15 cellular contexts compared by ENCODE assay signal in the genomic region with DNA sequence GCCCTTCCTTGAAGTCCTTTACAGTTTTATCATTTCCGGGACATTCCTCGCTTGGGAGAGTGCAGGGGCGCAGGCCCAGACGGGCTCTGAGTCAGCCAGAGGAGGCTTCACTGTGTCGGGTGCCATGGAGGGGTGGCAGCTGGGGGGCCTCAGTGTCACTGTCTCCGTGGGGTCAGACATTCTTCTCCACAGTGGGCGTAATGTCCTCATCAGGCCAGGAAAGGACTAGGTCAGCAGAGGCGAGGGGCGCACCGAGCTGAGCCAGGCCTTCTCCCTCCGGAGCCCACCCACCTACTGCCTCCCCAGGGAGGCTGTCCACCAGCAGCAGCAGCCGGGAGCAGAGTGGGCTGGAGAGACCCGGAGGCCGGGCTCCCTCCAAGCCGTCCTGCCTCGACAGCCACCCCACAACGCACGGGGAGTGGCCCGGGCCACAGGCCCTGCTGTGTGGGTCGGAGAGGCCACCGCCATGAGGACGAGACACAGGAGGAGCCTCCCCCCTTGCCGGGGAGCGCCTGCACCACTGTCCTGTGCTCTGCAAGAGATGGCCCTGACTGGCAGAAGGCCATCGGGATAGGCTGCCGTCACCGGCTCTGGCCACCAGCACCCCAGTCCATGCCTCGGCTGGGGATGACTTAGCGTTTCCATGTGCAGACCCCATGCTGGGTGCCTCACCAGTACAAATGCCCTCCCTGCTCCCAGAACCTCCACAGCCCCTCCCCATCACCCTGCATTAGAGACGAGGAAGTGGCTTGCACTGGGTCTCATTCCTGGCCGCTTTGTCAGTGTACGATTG. TPM values are rescaled to one million over a fixed set of nuclear protein-coding genes. Genes with fewer than 3 reads are reported as not detected.
DNase-seq lines count a peak whose midpoint lies in the region; ATAC-seq and TF ChIP-seq lines count a peak whose summit lies in the region.
"Had no signal": no experiment of that assay in that cellular context is flagged by ENCODE, and none has a peak within 500 bp of the region (broad histone marks: within the 10 kb centered on the region; RNA-seq: fewer than 3 reads in every experiment).

No MANE protein-coding gene starts in this region.

- TF ChIP-seq POLR2A in body of pancreas (IDR thresholded peaks at IDR 0.05), result no peak

- no peak overlapping the region for H2AFZ ChIP-seq in hepatocyte

- no peaks in the 10 kb centered on the region for H3K9me3 ChIP-seq in body of pancreas
- H3K9me3 ChIP-seq in hepatocyte (ENCODE audit: low read depth), result no peaks in the 10 kb centered on the region
- no peaks in the 10 kb centered on the region for H3K9me3 ChIP-seq in skeletal muscle satellite cell (replicated peaks; ENCODE audit: low read length)
- H3K9me3 ChIP-seq: esophagus squamous epithelium, Peyer's patch, psoas muscle had no signal

- H3K4me1 ChIP-seq in body of pancreas (no peaks in the 10 kb centered on the region), hepatocyte (ENCODE audit: insufficient read depth) (peaks cover 48% of the 10 kb centered on the region), skeletal muscle satellite cell (ENCODE audit: control insufficient read depth, insufficient read depth, low read length) (peaks cover 65% of the 10 kb centered on the region)
- H3K4me1 ChIP-seq: psoas muscle had no signal

- peak overlapping the region; percentile 84 for H3K9ac ChIP-seq in skeletal muscle satellite cell (ENCODE audit: low read depth, low read length)

- no peak for TF ChIP-seq CTCF in body of pancreas (IDR thresholded peaks at IDR 0.05)
- TF ChIP-seq CTCF in hepatocyte (IDR thresholded peaks at IDR 0.05; ENCODE audit: poor library complexity), result no peak
- no peak for TF ChIP-seq CTCF in GM13976 (IDR thresholded peaks at IDR 0.05; ENCODE audit: borderline replicate concordance, control extremely low read depth, extremely low read depth, insufficient read depth, missing control alignments)

- H3K4me3 ChIP-seq in body of pancreas (no peak overlapping the region), hepatocyte (no peak overlapping the region), skeletal muscle satellite cell (ENCODE audit: low read length) (peak overlapping the region; percentile 59)
- H3K4me3 ChIP-seq: esophagus squamous epithelium, Peyer's patch, psoas muscle had no signal

- in situ Hi-C loops in GM13976 (cut with MboI; ENCODE audit: low sequenced_read_pairs, unreplicated experiment), result no loop called here

- H3K36me3 ChIP-seq in body of pancreas (replicated peaks in 1 of 2; ENCODE audit: insufficient read depth in 1 of 2, low read depth in 2 of 2) (no peaks in the 10 kb centered on the region), hepatocyte (replicated peaks; ENCODE audit: insufficient read depth, low read depth) (no peaks in the 10 kb centered on the region), skeletal muscle satellite cell (ENCODE audit: insufficient read depth, low read length) (no peaks in the 10 kb centered on the region)
- H3K36me3 ChIP-seq: esophagus squamous epithelium, Peyer's patch had no signal

- intact Hi-C loops in body of pancreas (cut with DNase I), result no loop called here

- WGBS in body of pancreas, 2 donors, result 87 to 100% methylated on average over 4 to 28 of the region's 32 CpGs
- WGBS in hepatocyte (ENCODE audit: low lambda C conversion rate, missing lambda C conversion rate), result 84% methylated on average over 32 of the region's 32 CpGs

- DNase-seq in LHCN-M2 (ENCODE audit: low read depth), result peak; percentile 94
- DNase-seq in body of pancreas, result peak in 2 of 4 donors; percentile 24 to 46
- no peak for DNase-seq in hepatocyte (ENCODE audit: low spot score)
- DNase-seq in GM13976 (ENCODE audit: low spot score), result no peak
- no peak for DNase-seq in stimulated activated CD4-positive, alpha-beta T cell treated with anti-CD3 and anti-CD28 coated beads, Interleukin-15, amount 100 ng/mL, for 24 hours
- DNase-seq in NCI-H748 (lab: John Stamatoyannopoulos, UW; ENCODE audit: unreplicated experiment), result no peak
- DNase-seq: activated T-cell treated with anti-CD3 and anti-CD28 coated beads, Interleukin-2, amount 50 U/mL, for 24 hours; COR-L47; esophagus squamous epithelium; Peyer's patch; substantia nigra had no signal

- H3K79me2 ChIP-seq in hepatocyte, result no peaks in the 10 kb centered on the region

- H3K27ac ChIP-seq in body of pancreas (peak overlapping the region in 1 of 4 donors; percentile 38), hepatocyte (peak overlapping the region; percentile 23)
- H3K27ac ChIP-seq: Peyer's patch, psoas muscle had no signal

- H3K9me2 ChIP-seq in hepatocyte (replicated peaks; ENCODE audit: insufficient read depth), result no peaks in the 10 kb centered on the region

- H3K27me3 ChIP-seq in body of pancreas (no peaks in the 10 kb centered on the region), hepatocyte (no peaks in the 10 kb centered on the region), skeletal muscle satellite cell (ENCODE audit: control insufficient read depth, insufficient read depth, low read length) (no peaks in the 10 kb centered on the region)
- H3K27me3 ChIP-seq: Peyer's patch had no signal

- H4K20me1 ChIP-seq in hepatocyte (ENCODE audit: insufficient read depth, poor library complexity, severe bottlenecking), result no peaks in the 10 kb centered on the region

- no peak overlapping the region for H3K4me2 ChIP-seq in hepatocyte
- H3K4me2 ChIP-seq in skeletal muscle satellite cell (ENCODE audit: low read length), result peak overlapping the region; percentile 75

- ATAC-seq in body of pancreas (peak; percentile 12), HG02981 (IDR thresholded peaks at IDR 0.05; ENCODE audit: unreplicated experiment) (no peak)
- ATAC-seq: HCT116, psoas muscle had no signal

RNA-seq across cellular contexts. Expression of a gene that starts 26.5 kb away (rescaled TPM):
- 52.5 and 54.8 TPM in 2 replicates for total RNA-seq in LHCN-M2 (2014; rRNA removed)
- 32.4 TPM for polyA plus RNA-seq in LHCN-M2 (2012)
- 10 to 100 TPM; 20.2 to 61.0 TPM for total RNA-seq in body of pancreas
- 6.7 and 9.8 TPM in 2 replicates for total RNA-seq in hepatocyte
- polyA plus RNA-seq in hepatocyte, result 7.5 and 8.1 TPM in 2 replicates
- 3.5 and 7.1 TPM in 2 replicates for total RNA-seq in skeletal muscle satellite cell (2012; rRNA removed)
